17 cellular contexts compared by ENCODE assay signal in the genomic region with DNA sequence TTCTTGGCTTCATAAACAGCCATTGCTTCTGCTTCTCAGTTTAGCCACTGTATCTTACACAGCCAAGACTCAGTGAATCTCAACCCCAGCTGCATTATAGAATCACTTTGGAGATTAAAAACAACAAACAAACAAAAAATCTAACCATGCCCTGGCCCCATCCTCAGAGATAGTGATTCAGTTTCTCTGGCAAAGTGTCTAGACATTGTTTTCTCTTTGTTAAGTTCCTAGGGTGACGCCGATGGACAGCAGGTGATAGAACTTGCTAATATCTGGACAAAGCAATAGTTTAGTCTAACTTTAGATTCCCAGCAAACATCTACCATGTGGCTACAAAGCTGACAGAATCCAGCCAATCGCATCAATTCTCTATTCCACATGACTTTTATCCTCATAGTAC. TPM values are rescaled to one million over a fixed set of nuclear protein-coding genes. Genes with fewer than 3 reads are reported as not detected.
"Had no signal": no experiment of that assay in that cellular context is flagged by ENCODE, and none has a peak within 500 bp of the region (broad histone marks: within the 10 kb centered on the region; RNA-seq: fewer than 3 reads in every experiment).

No MANE protein-coding gene starts in this region.

- ATAC-seq: activated CD8-positive, alpha-beta memory T cell treated with anti-CD3 and anti-CD28 coated beads, Interleukin-2, amount 10 ng/mL, durations not matched to agents 7 days and 5 days; activated T-cell treated with anti-CD3 and anti-CD28 coated beads, Interleukin-2, amount 50 U/mL, for 4 hours; left lobe of liver; pancreas; right lobe of liver had no signal

- H3K4me1 Mint-ChIP-seq: activated CD8-positive, alpha-beta memory T cell treated with anti-CD3 and anti-CD28 coated beads, Interleukin-2, amount 10 ng/mL, durations not matched to agents 7 days and 5 days; activated naive CD8-positive, alpha-beta T cell treated with anti-CD3 and anti-CD28 coated beads, Interleukin-2, amount 10 ng/mL, durations not matched to agents 7 days and 5 days; naive B cell had no signal

- H3K27ac ChIP-seq: pancreas, right lobe of liver had no signal

- H3K4me1 ChIP-seq: breast epithelium, right lobe of liver had no signal

- H3K4me3 Mint-ChIP-seq: activated CD8-positive, alpha-beta memory T cell treated with anti-CD3 and anti-CD28 coated beads, Interleukin-2, amount 10 ng/mL, durations not matched to agents 7 days and 5 days; activated naive CD8-positive, alpha-beta T cell treated with anti-CD3 and anti-CD28 coated beads, Interleukin-2, amount 10 ng/mL, durations not matched to agents 7 days and 5 days; activated T-cell treated with anti-CD3 and anti-CD28 coated beads, Interleukin-2, amount 50 U/mL, for 4 hours; mesothelial cell of epicardium; naive B cell had no signal

- H3K9me3 Mint-ChIP-seq: activated naive CD8-positive, alpha-beta T cell treated with anti-CD3 and anti-CD28 coated beads, Interleukin-2, amount 10 ng/mL, durations not matched to agents 7 days and 5 days; activated T-cell treated with anti-CD3 and anti-CD28 coated beads, Interleukin-2, amount 50 U/mL, for 4 hours; mesothelial cell of epicardium; naive B cell had no signal

- H3K36me3 ChIP-seq: breast epithelium, pancreas, right lobe of liver had no signal

- DNase-seq: activated CD4-positive, alpha-beta T cell treated with anti-CD3 and anti-CD28 coated beads, Interleukin-2, amount 50 U/mL, for 48 hours; activated CD4-positive, CD25-positive, alpha-beta regulatory T cell treated with anti-CD3 and anti-CD28 coated beads, Interleukin-2, amount 50 U/mL, for 72 hours; activated CD8-positive, alpha-beta memory T cell treated with anti-CD3 and anti-CD28 coated beads, Interleukin-2, amount 10 ng/mL, durations not matched to agents 7 days and 5 days; activated gamma-delta T cell treated with Interleukin-2 at 50 U/mL for 16 hours; activated naive CD8-positive, alpha-beta T cell treated with anti-CD3 and anti-CD28 coated beads, Interleukin-2, amount 10 ng/mL, durations not matched to agents 7 days and 5 days; activated T-cell treated with anti-CD3 and anti-CD28 coated beads, Interleukin-2, amount 50 U/mL, for 4 hours; anterior cingulate cortex; effector CD8-positive, alpha-beta T cell; erythroblast; naive B cell; pancreas; right lobe of liver; stimulated activated CD4-positive, alpha-beta T cell treated with anti-CD3 and anti-CD28 coated beads, Interleukin-12 subunit alpha, Interleukin-12 subunit beta, amount 100 ng/mL, for 4 hours; stimulated activated naive CD4-positive, alpha-beta T cell treated with Interleukin-2 at 50 U/mL for 16 hours had no signal

- H3K36me3 Mint-ChIP-seq: activated CD8-positive, alpha-beta memory T cell treated with anti-CD3 and anti-CD28 coated beads, Interleukin-2, amount 10 ng/mL, durations not matched to agents 7 days and 5 days; activated naive CD8-positive, alpha-beta T cell treated with anti-CD3 and anti-CD28 coated beads, Interleukin-2, amount 10 ng/mL, durations not matched to agents 7 days and 5 days; mesothelial cell of epicardium; naive B cell had no signal

- H3K9me3 ChIP-seq: breast epithelium, pancreas, right lobe of liver had no signal

- H3K27me3 Mint-ChIP-seq: activated CD8-positive, alpha-beta memory T cell treated with anti-CD3 and anti-CD28 coated beads, Interleukin-2, amount 10 ng/mL, durations not matched to agents 7 days and 5 days; activated naive CD8-positive, alpha-beta T cell treated with anti-CD3 and anti-CD28 coated beads, Interleukin-2, amount 10 ng/mL, durations not matched to agents 7 days and 5 days had no signal

- H3K27me3 ChIP-seq: breast epithelium, right lobe of liver had no signal

- H3K4me3 ChIP-seq: pancreas, right lobe of liver had no signal

- H3K27ac Mint-ChIP-seq: activated CD8-positive, alpha-beta memory T cell treated with anti-CD3 and anti-CD28 coated beads, Interleukin-2, amount 10 ng/mL, durations not matched to agents 7 days and 5 days; activated naive CD8-positive, alpha-beta T cell treated with anti-CD3 and anti-CD28 coated beads, Interleukin-2, amount 10 ng/mL, durations not matched to agents 7 days and 5 days; mesothelial cell of epicardium; naive B cell had no signal

RNA-seq across cellular contexts. Expression of a gene that starts 2.9 kb away (rescaled TPM):
- total RNA-seq: activated CD8-positive, alpha-beta memory T cell treated with anti-CD3 and anti-CD28 coated beads, Interleukin-2, amount 10 ng/mL, durations not matched to agents 7 days and 5 days; activated naive CD8-positive, alpha-beta T cell treated with anti-CD3 and anti-CD28 coated beads, Interleukin-2, amount 10 ng/mL, durations not matched to agents 7 days and 5 days had no signal
